ENCODE assay signal across 13 cellular contexts in the genomic region with DNA sequence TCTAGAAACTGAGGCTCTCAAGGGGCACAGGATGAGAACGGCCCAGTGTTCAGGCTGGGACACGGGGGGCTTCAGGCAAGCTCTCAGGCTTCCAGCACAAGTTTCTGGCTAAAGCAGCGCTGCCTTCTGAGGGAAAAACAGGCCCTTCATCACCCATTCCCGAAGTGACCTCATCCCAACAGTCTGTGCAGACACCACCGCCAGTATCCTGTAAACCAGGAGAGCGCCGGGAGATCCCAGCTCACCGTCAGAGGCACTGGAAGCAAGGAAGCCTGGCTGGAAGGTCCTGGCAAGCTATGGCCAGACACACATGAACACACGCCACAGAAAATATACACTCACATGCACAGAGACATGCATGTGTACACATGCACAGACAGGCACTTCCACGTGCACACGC. TPM values are rescaled to one million over a fixed set of nuclear protein-coding genes. Genes with fewer than 3 reads are reported as not detected.
DNase-seq lines count a peak whose midpoint lies in the region; ATAC-seq and TF ChIP-seq lines count a peak whose summit lies in the region.
"Had no signal": no experiment of that assay in that cellular context is flagged by ENCODE, and none has a peak within 500 bp of the region (broad histone marks: within the 10 kb centered on the region; RNA-seq: fewer than 3 reads in every experiment).

No MANE protein-coding gene starts in this region.

- no peak for TF ChIP-seq CTCF in Loucy (conservative IDR thresholded peaks at IDR 0.05; ENCODE audit: low read length)
- no peak for TF ChIP-seq CTCF in prostate gland (IDR thresholded peaks at IDR 0.05)

- H3K9me2 ChIP-seq in Loucy (replicated peaks; ENCODE audit: low read depth, low read length), result no peaks in the 10 kb centered on the region

- no peaks in the 10 kb centered on the region for H3K9me3 ChIP-seq in BLaER1 treated with 17β-estradiol and CSF1 and Interleukin-3, amounts not matched to agents 10 nM and 100 nM (replicated peaks in 1 of 11)
- H3K9me3 ChIP-seq in Loucy (ENCODE audit: insufficient read depth, low read depth, low read length) (no peaks in the 10 kb centered on the region), prostate gland (no peaks in the 10 kb centered on the region)
- H3K9me3 ChIP-seq in effector memory CD4-positive, alpha-beta T cell (ENCODE audit: control insufficient read depth, low read length), result no peaks in the 10 kb centered on the region
- H3K9me3 ChIP-seq in naive thymus-derived CD4-positive, alpha-beta T cell (ENCODE audit: control insufficient read depth in 2 of 3, low read length in 3 of 3), result no peaks in the 10 kb centered on the region

- H3K36me3 Mint-ChIP-seq in naive thymus-derived CD4-positive, alpha-beta T cell, result peaks cover 0 to 18% (median 0%) of the 10 kb centered on the region in 5 donors

- DNase-seq in effector memory CD4-positive, alpha-beta T cell, result no peak
- no peak for DNase-seq in naive thymus-derived CD4-positive, alpha-beta T cell
- DNase-seq in NOMO-1 (lab: John Stamatoyannopoulos, UW; ENCODE audit: unreplicated experiment in 2 of 2) (no peak), prostate gland (ENCODE audit: low spot score) (no peak)
- DNase-seq: NCI-H526 treated with DMSO at 0.1 percent for 48 hours; stimulated activated CD4-positive, alpha-beta T cell treated with anti-CD3 and anti-CD28 coated beads, Interleukin-2, amount 100 ng/mL, for 48 hours; SW 1271; trophoblast cell had no signal

- peaks cover 25% of the 10 kb centered on the region; the same call in 1 of the 2 replicates for H3K79me2 ChIP-seq in Loucy (ENCODE audit: insufficient read depth, low read length)

- peaks cover 0 to 5% (median 0%) of the 10 kb centered on the region in 11 donors for H3K9me3 Mint-ChIP-seq in naive thymus-derived CD4-positive, alpha-beta T cell

- H3K27me3 Mint-ChIP-seq in naive thymus-derived CD4-positive, alpha-beta T cell, result no peaks in the 10 kb centered on the region

- H2AFZ ChIP-seq in Loucy (ENCODE audit: low read length), result no peak overlapping the region

- whole genome bisulfite sequencing in prostate gland, result 69% methylated on average over 11 of the region's 11 CpGs

- no peaks in the 10 kb centered on the region for H3K36me3 ChIP-seq in BLaER1 treated with 17β-estradiol and CSF1 and Interleukin-3, amounts not matched to agents 10 nM and 100 nM
- no peaks in the 10 kb centered on the region for H3K36me3 ChIP-seq in Loucy (ENCODE audit: insufficient read depth, low read length)
- no peaks in the 10 kb centered on the region for H3K36me3 ChIP-seq in effector memory CD4-positive, alpha-beta T cell (ENCODE audit: control insufficient read depth, insufficient read depth, low read length)
- peaks cover 0 to 12% (median 0%) of the 10 kb centered on the region in 3 experiments for H3K36me3 ChIP-seq in naive thymus-derived CD4-positive, alpha-beta T cell (ENCODE audit: control insufficient read depth in 2 of 3, insufficient read depth in 3 of 3, low read length in 3 of 3)
- H3K36me3 ChIP-seq in prostate gland, result no peaks in the 10 kb centered on the region

- intact Hi-C loops in naive thymus-derived CD4-positive, alpha-beta T cell (cut with micrococcal nuclease), result loop anchor here (10.0 kb wide), 3 partner anchors 48 to 488 kb away; partner anchors contain the start of gene CEP72 (in 1 of the 2)
- intact Hi-C loops in prostate gland (cut with DNase I), result no loop called here

- H3K4me1 ChIP-seq in BLaER1 treated with 17β-estradiol and CSF1 and Interleukin-3, amounts not matched to agents 10 nM and 100 nM, result peaks cover 71 to 95% (median 88%) of the 10 kb centered on the region in 10 experiments
- peaks cover 36% of the 10 kb centered on the region for H3K4me1 ChIP-seq in Loucy (ENCODE audit: insufficient read depth, low read length, poor library complexity, severe bottlenecking)
- peaks cover 55% of the 10 kb centered on the region for H3K4me1 ChIP-seq in effector memory CD4-positive, alpha-beta T cell (ENCODE audit: control insufficient read depth, insufficient read depth, low read length, poor library complexity, severe bottlenecking)
- H3K4me1 ChIP-seq in naive thymus-derived CD4-positive, alpha-beta T cell (ENCODE audit: control insufficient read depth in 2 of 2, insufficient read depth in 2 of 2, low read length in 2 of 2), result peaks cover 34 to 72% of the 10 kb centered on the region in 2 donors
- H3K4me1 ChIP-seq in prostate gland (replicated peaks), result peaks cover 25% of the 10 kb centered on the region

- ATAC-seq in naive thymus-derived CD4-positive, alpha-beta T cell, result no peak
- ATAC-seq in GM21423 (IDR thresholded peaks at IDR 0.05; ENCODE audit: unreplicated experiment) (no peak), GM18511 (IDR thresholded peaks at IDR 0.05; ENCODE audit: unreplicated experiment) (no peak)

- no peak overlapping the region for H3K9ac ChIP-seq in BLaER1 treated with 17β-estradiol and CSF1 and Interleukin-3, amounts not matched to agents 10 nM and 100 nM
- H3K9ac ChIP-seq in Loucy (ENCODE audit: low read depth, low read length, poor library complexity, severe bottlenecking), result no peak overlapping the region
- H3K9ac ChIP-seq: KMS-11 had no signal

- peaks cover 64 to 89% (median 81%) of the 10 kb centered on the region in 11 experiments for H3K27me3 ChIP-seq in BLaER1 treated with 17β-estradiol and CSF1 and Interleukin-3, amounts not matched to agents 10 nM and 100 nM
- no peaks in the 10 kb centered on the region for H3K27me3 ChIP-seq in Loucy (ENCODE audit: insufficient read depth, low read length, poor library complexity, severe bottlenecking)
- H3K27me3 ChIP-seq in effector memory CD4-positive, alpha-beta T cell (replicated peaks; ENCODE audit: control insufficient read depth, insufficient read depth, low read length, poor library complexity, severe bottlenecking), result no peaks in the 10 kb centered on the region
- H3K27me3 ChIP-seq in naive thymus-derived CD4-positive, alpha-beta T cell (ENCODE audit: control insufficient read depth in 2 of 2, insufficient read depth in 2 of 2, low read length in 2 of 2), result no peaks in the 10 kb centered on the region
- no peaks in the 10 kb centered on the region for H3K27me3 ChIP-seq in prostate gland (replicated peaks; ENCODE audit: insufficient read depth)

- TF ChIP-seq POLR2A in prostate gland (IDR thresholded peaks at IDR 0.05), result no peak

- H3K27ac ChIP-seq in BLaER1 treated with 17β-estradiol and CSF1 and Interleukin-3, amounts not matched to agents 10 nM and 100 nM, result no peak overlapping the region
- no peak overlapping the region for H3K27ac ChIP-seq in effector memory CD4-positive, alpha-beta T cell (ENCODE audit: insufficient read depth, low read length, poor library complexity, severe bottlenecking)
- H3K27ac ChIP-seq in naive thymus-derived CD4-positive, alpha-beta T cell (ENCODE audit: low read depth, low read length), result peak overlapping the region; percentile 89
- no peak overlapping the region for H3K27ac ChIP-seq in prostate gland
- H3K27ac ChIP-seq: KMS-11 had no signal

- POLR2A ChIA-PET in naive thymus-derived CD4-positive, alpha-beta T cell (lab: Charles Lee), result no interaction called here

- H3K4me2 ChIP-seq in BLaER1 treated with 17β-estradiol and CSF1 and Interleukin-3, amounts not matched to agents 10 nM and 100 nM, result peak overlapping the region; percentile 90 to 99 (median 98); a peak in 17 of 22 replicates
- H3K4me2 ChIP-seq in Loucy (ENCODE audit: low read depth, low read length, poor library complexity, severe bottlenecking), result peak overlapping the region; percentile 56
- H3K4me2 ChIP-seq: KMS-11 had no signal

- H3F3A ChIP-seq in Loucy (ENCODE audit: low read depth), result no peaks in the 10 kb centered on the region

- H3K4me3 Mint-ChIP-seq in naive thymus-derived CD4-positive, alpha-beta T cell, result peak overlapping the region; percentile 55 to 94 (median 88)

- H3K4me1 Mint-ChIP-seq in naive thymus-derived CD4-positive, alpha-beta T cell, result peaks cover 36 to 81% (median 54%) of the 10 kb centered on the region in 7 donors

- H3K4me3 ChIP-seq in BLaER1 treated with 17β-estradiol and CSF1 and Interleukin-3, amounts not matched to agents 10 nM and 100 nM, result no peak overlapping the region
- H3K4me3 ChIP-seq in Loucy (ENCODE audit: low read length, poor library complexity, severe bottlenecking) (no peak overlapping the region), prostate gland (no peak overlapping the region)
- peak overlapping the region; percentile 59 for H3K4me3 ChIP-seq in effector memory CD4-positive, alpha-beta T cell (ENCODE audit: insufficient read depth, low read depth, low read length, poor library complexity, severe bottlenecking)
- no peak overlapping the region for H3K4me3 ChIP-seq in naive thymus-derived CD4-positive, alpha-beta T cell (ENCODE audit: low read length)

- H3K27ac Mint-ChIP-seq in naive thymus-derived CD4-positive, alpha-beta T cell, result peak overlapping the region; percentile 10 to 100 (median 84)

- CTCF ChIA-PET in naive thymus-derived CD4-positive, alpha-beta T cell (lab: Charles Lee), result interaction anchor here (1.1 kb wide), 1 partner anchor 10 kb away, joined by 3 read pairs; no protein-coding TSS in a partner anchor

- peaks cover 52 to 95% (median 93%) of the 10 kb centered on the region in 11 experiments for H4K20me1 ChIP-seq in BLaER1 treated with 17β-estradiol and CSF1 and Interleukin-3, amounts not matched to agents 10 nM and 100 nM
- no peaks in the 10 kb centered on the region for H4K20me1 ChIP-seq in Loucy (ENCODE audit: insufficient read depth, low read length, poor library complexity, severe bottlenecking)

RNA-seq across cellular contexts. Expression of gene SLC12A7, which starts 8.8 kb away (rescaled TPM):
- total RNA-seq in naive thymus-derived CD4-positive, alpha-beta T cell, result 100 to 1,000 TPM in 1 of 5 experiments, 10 to 100 TPM in 4; 45.3 to 101 (median 64.5) TPM
- 10 to 100 TPM in 1 of 2 donors, 1 to 10 TPM in 1; 6.4 to 30.5 TPM for polyA plus RNA-seq in naive thymus-derived CD4-positive, alpha-beta T cell
- 100 to 1,000 TPM in 1 of 2 donors, 10 to 100 TPM in 1; 27.6 to 138 TPM for total RNA-seq in prostate gland
